17 cellular contexts compared by ENCODE assay signal in the genomic region with DNA sequence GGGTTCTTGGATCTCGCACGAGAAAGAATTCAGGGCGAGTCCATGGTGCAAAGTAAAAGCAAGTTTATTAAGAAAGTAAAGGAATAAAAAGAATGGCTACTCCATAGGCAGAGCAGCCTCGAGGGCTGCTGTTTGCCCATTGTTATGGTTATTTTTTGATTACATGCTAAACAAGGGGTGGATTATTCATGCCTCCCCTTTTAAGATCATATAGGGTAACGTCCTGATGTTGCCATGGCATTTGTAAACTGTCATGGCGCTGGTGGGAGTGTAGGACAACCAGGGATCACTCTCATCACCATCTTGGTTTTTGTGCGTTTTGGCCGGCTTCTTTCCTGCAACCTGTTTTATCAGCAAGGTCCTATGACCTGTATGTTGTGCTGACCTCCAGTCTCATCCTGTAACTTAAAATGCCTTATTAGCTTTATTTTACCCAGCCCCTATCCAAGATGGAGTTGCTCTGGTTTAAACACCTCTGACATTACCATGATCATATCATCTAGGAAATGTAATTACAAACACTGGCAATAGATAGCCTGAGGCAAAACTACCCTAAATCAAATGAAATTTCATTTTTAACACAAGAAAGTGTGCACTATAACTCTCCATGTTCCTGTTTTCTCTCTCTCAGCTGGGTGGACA.
"Had no signal": no experiment of that assay in that cellular context is flagged by ENCODE, and none has a peak within 500 bp of the region (broad histone marks: within the 10 kb centered on the region; RNA-seq: fewer than 3 reads in every experiment).

No MANE protein-coding gene starts in this region.

- H3K27ac Mint-ChIP-seq: activated CD4-positive, alpha-beta memory T cell treated with anti-CD3 and anti-CD28 coated beads for 36 hours; activated T-cell treated with anti-CD3 and anti-CD28 coated beads, Interleukin-2, amount 50 U/mL, for 24 hours; stimulated activated naive CD8-positive, alpha-beta T cell treated with anti-CD3 and anti-CD28 coated beads, Interleukin-15, Interleukin-2, amounts not matched to agents 100 ng/mL and 50 ng/mL, for 24 hours had no signal

- H3K27ac ChIP-seq: cardiac muscle cell, gastrocnemius medialis, left lung, prostate gland, skin epidermis, testis, upper lobe of right lung had no signal

- H3K27me3 Mint-ChIP-seq: activated CD4-positive, alpha-beta memory T cell treated with anti-CD3 and anti-CD28 coated beads for 36 hours; stimulated activated naive CD8-positive, alpha-beta T cell treated with anti-CD3 and anti-CD28 coated beads, Interleukin-15, Interleukin-2, amounts not matched to agents 100 ng/mL and 50 ng/mL, for 24 hours had no signal

- H3K36me3 Mint-ChIP-seq: activated CD4-positive, alpha-beta memory T cell treated with anti-CD3 and anti-CD28 coated beads for 36 hours; natural killer cell treated with Interleukin-12 subunit alpha and Interleukin-12 subunit beta and Interleukin-15 and Interleukin-18, amount 100 ng/mL, for 72 hours had no signal

- DNase-seq: activated CD4-positive, alpha-beta memory T cell treated with anti-CD3 and anti-CD28 coated beads for 36 hours; activated CD4-positive, alpha-beta T cell treated with anti-CD3 and anti-CD28 coated beads for 1 hour; activated naive CD4-positive, alpha-beta T cell treated with anti-CD3 and anti-CD28 coated beads, Interleukin-2, amount 50 U/mL, for 16 hours; activated T-cell treated with anti-CD3 and anti-CD28 coated beads, Interleukin-2, amount 50 U/mL, for 24 hours; gastrocnemius medialis; left lung; occipital lobe; right cardiac atrium; stimulated activated CD4-positive, alpha-beta T cell treated with anti-CD3 and anti-CD28 coated beads, Interleukin-4, amount 100 ng/mL, for 24 hours; testis; upper lobe of right lung had no signal

- H3K4me1 ChIP-seq: gastrocnemius medialis, left lung, prostate gland, testis, upper lobe of right lung had no signal

- H3K9me3 Mint-ChIP-seq: activated CD4-positive, alpha-beta memory T cell treated with anti-CD3 and anti-CD28 coated beads for 36 hours; activated T-cell treated with anti-CD3 and anti-CD28 coated beads, Interleukin-2, amount 50 U/mL, for 24 hours; natural killer cell treated with Interleukin-12 subunit alpha and Interleukin-12 subunit beta and Interleukin-15 and Interleukin-18, amount 100 ng/mL, for 72 hours; stimulated activated naive CD8-positive, alpha-beta T cell treated with anti-CD3 and anti-CD28 coated beads, Interleukin-15, Interleukin-2, amounts not matched to agents 100 ng/mL and 50 ng/mL, for 24 hours had no signal

- H3K36me3 ChIP-seq: cardiac muscle cell, gastrocnemius medialis, left lung, prostate gland, upper lobe of right lung had no signal

- H3K27me3 ChIP-seq: cardiac muscle cell, gastrocnemius medialis, left lung, testis, upper lobe of right lung had no signal

- H3K4me3 Mint-ChIP-seq: activated CD4-positive, alpha-beta memory T cell treated with anti-CD3 and anti-CD28 coated beads for 36 hours; activated T-cell treated with anti-CD3 and anti-CD28 coated beads, Interleukin-2, amount 50 U/mL, for 24 hours; natural killer cell treated with Interleukin-12 subunit alpha and Interleukin-12 subunit beta and Interleukin-15 and Interleukin-18, amount 100 ng/mL, for 72 hours; stimulated activated naive CD8-positive, alpha-beta T cell treated with anti-CD3 and anti-CD28 coated beads, Interleukin-15, Interleukin-2, amounts not matched to agents 100 ng/mL and 50 ng/mL, for 24 hours had no signal

- H3K4me3 ChIP-seq: cardiac muscle cell, gastrocnemius medialis, left lung, prostate gland, skin epidermis, testis, upper lobe of right lung had no signal

- H3K9me3 ChIP-seq: gastrocnemius medialis, left lung, prostate gland, testis, upper lobe of right lung had no signal

- ATAC-seq: gastrocnemius medialis; left lung; natural killer cell treated with Interleukin-12 subunit alpha and Interleukin-12 subunit beta and Interleukin-15 and Interleukin-18, amount 100 ng/mL, for 72 hours; right cardiac atrium; upper lobe of right lung had no signal

- FAIRE-seq: keratinocyte had no signal
